ENCODE assay signal across 8 cellular contexts in the genomic region with DNA sequence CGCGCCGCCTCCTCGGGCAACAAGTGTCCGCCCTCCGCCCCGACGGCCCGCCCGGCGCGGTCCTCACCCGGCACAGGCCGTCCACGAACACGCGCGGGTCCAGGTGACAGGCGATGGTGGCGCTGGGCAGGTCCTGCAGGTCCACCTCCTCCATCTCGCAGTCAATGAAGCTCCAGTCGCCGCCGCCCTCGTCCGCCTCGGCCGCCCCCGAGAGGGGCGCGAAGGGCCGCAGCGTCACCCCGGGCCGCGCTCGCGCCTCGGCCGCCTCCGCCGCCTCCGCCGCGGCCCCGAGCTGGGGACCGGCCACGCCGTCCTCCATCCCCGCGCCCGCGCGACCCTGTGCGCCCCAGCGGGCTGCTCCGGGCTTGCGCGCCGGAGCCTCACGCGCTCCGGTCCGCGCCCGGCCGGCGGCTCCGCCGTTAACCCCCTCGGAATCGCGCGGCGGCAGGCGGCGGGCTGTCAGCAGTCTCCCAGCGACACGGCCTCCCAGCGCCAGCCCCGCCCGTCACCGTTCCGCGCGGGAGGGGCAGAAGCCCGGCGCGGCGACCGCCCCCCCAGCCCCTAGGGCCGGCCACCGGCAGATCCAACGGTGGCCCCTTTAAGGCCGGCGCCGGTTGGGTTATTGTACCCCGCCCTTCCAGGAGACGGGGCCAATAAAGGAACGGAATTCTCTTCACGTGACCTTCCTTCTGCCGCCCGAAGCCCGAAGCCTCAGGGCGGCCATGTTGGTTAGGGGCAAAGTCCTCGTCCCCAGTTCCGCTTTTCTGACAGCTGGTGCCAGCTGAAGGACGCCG. TPM values are rescaled to one million over a fixed set of nuclear protein-coding genes. Genes with fewer than 3 reads are reported as not detected.
DNase-seq lines count a peak whose midpoint lies in the region; ATAC-seq, FAIRE-seq and TF ChIP-seq lines count a peak whose summit lies in the region.

A gene (minus strand): TSS at position 421 of the 794 bp plus-strand sequence. CDS start 102 bp downstream, at position 319.

- DNase-seq in GM12891 (ENCODE audit: insufficient read length, low spot score) (peak; percentile 87), NCI-H1417 (lab: John Stamatoyannopoulos, UW) (peak; percentile 97 to 98 (median 98)), SW480 (ENCODE audit: low spot score) (peak; percentile 98), adipocyte (ENCODE audit: low read depth) (peak; percentile 98), Right ventricle myocardium superior (peak; percentile 92), pancreas (peak; percentile 89 to 94 (median 90)), thyroid gland (peak; percentile 91)

- FAIRE-seq in GM12891 (lab: Jason Lieb, UNC) = peak; percentile 96
- FAIRE-seq in pancreas (lab: Jason Lieb, UNC) = no peak

- peak within 1 kb of the TSS; percentile 30 to 76 (median 54) for H3K27ac ChIP-seq in pancreas
- H3K27ac ChIP-seq in thyroid gland = peak within 1 kb of the TSS; percentile 49 to 83 (median 55)

- ATAC-seq in HG02763 (IDR thresholded peaks at IDR 0.05; ENCODE audit: unreplicated experiment) (peak; percentile 98), Right ventricle myocardium superior (ENCODE audit: poor library complexity) (peak; percentile 98), pancreas (peak; percentile 97 to 99 (median 98))

- H3K4me1 ChIP-seq in adipocyte (ENCODE audit: control insufficient read depth, insufficient read depth, low read length) (peaks cover 6% of the 10 kb centered on the region), pancreas (peaks cover 0 to 5% (median 5%) of the 10 kb centered on the region in 3 donors), thyroid gland (peaks cover 0 to 12% of the 10 kb centered on the region in 2 donors)

- TF ChIP-seq CTCF in pancreas (IDR thresholded peaks at IDR 0.05) (no peak), thyroid gland (IDR thresholded peaks at IDR 0.05) (peak in 1 of 6 experiments; percentile 21)

- TF ChIP-seq POLR2A in GM12891 (IDR thresholded peaks at IDR 0.05; ENCODE audit: low read depth, low read length) (no peak), thyroid gland (IDR thresholded peaks at IDR 0.05) (peak in 1 of 2 donors; percentile 42)

- H3K36me3 ChIP-seq in adipocyte (ENCODE audit: control insufficient read depth, insufficient read depth, low read length, severe bottlenecking) (no peaks in the 10 kb centered on the region), pancreas (no peaks in the 10 kb centered on the region), thyroid gland (no peaks in the 10 kb centered on the region)

- H3K9me3 ChIP-seq in adipocyte (ENCODE audit: control insufficient read depth, low read length) (no peaks in the 10 kb centered on the region), pancreas (no peaks in the 10 kb centered on the region), thyroid gland (no peaks in the 10 kb centered on the region)

- H3K4me3 ChIP-seq in adipocyte (ENCODE audit: low read length) (peak within 1 kb of the TSS; percentile 92), pancreas (peak within 1 kb of the TSS; percentile 56 to 91 (median 83)), thyroid gland (replicated peaks in 1 of 3) (peak within 1 kb of the TSS; percentile 35 to 62 (median 59))

- intact Hi-C loops in Right ventricle myocardium superior (cut with DNase I) = loop anchor here (5.0 to 10.0 kb wide), 2 partner anchors 88 to 700 kb away; a partner anchor contains a TSS
- intact Hi-C loops in pancreas (cut with DNase I) = no loop called here
- intact Hi-C loops in thyroid gland (cut with DNase I) = no loop called here

- peak within 1 kb of the TSS; percentile 85 for H3K9ac ChIP-seq in adipocyte (ENCODE audit: low read length)

- no peaks in the 10 kb centered on the region for H3K27me3 ChIP-seq in adipocyte (replicated peaks; ENCODE audit: control insufficient read depth, insufficient read depth, low read length)
- no peaks in the 10 kb centered on the region for H3K27me3 ChIP-seq in pancreas
- H3K27me3 ChIP-seq in thyroid gland = no peaks in the 10 kb centered on the region

- 0 to 1% methylated on average over 84 to 109 of the region's 109 CpGs for WGBS in pancreas, 2 donors
- 0 to 2% methylated on average over 18 to 37 of the region's 109 CpGs for WGBS in thyroid gland, 2 donors

TF ChIP-seq in GM12891, 5 proteins besides CTCF, POLR2A, EP300 and RAD21:
- TF ChIP-seq POLR2AphosphoS5 (IDR thresholded peaks at IDR 0.05; ENCODE audit: low read depth, low read length) (no peak), SPI1 (IDR thresholded peaks at IDR 0.05; ENCODE audit: low read depth, low read length) (peak; percentile 99)

RNA-seq across cellular contexts. Expression of the gene that starts here (rescaled TPM):
- polyA plus RNA-seq in GM12891 (2012; ENCODE audit: low read depth, missing spikeins) = 4.3 TPM
- 36.0 TPM for total RNA-seq in Right ventricle myocardium superior
- total RNA-seq in pancreas = 10 to 100 TPM in 5 of 6 donors, 1 to 10 TPM in 1; 9.5 to 19.7 (median 14.9) TPM
- 10 to 100 TPM in 1 of 2 donors, 1 to 10 TPM in 1; 9.5 to 15.3 TPM for polyA plus RNA-seq in pancreas
- total RNA-seq in thyroid gland = 10 to 100 TPM; 24.5 to 32.7 (median 29.0) TPM

Comparison
In these comparisons a context has a peak if more than half of its experiments do, and no peak if none do; other contexts are left out.
1. Peak in every context shown above with its lines: DNase-seq, ATAC-seq, H3K4me3 ChIP-seq and H3K27ac ChIP-seq.